ENCODE assay signal across 17 cellular contexts in genomic region chr3:169173636-169174035, GRCh38.
DNase-seq lines count a peak whose midpoint lies in the region; TF ChIP-seq lines count a peak whose summit lies in the region.
"Had no signal": no experiment of that assay in that cellular context is flagged by ENCODE, and none has a peak within 500 bp of the region (broad histone marks: within the 10 kb centered on the region; RNA-seq: fewer than 3 reads in every experiment).

No MANE protein-coding gene starts in this region.

- H4K12ac ChIP-seq in trophoblast cell (ENCODE audit: low read depth, low read length): no peak overlapping the region

- no peak overlapping the region for H2AFZ ChIP-seq in trophoblast cell (ENCODE audit: insufficient read depth, low read length, poor library complexity)
- no peak overlapping the region for H2AFZ ChIP-seq in MM.1S (ENCODE audit: low read length)

- H3K9ac ChIP-seq in trophoblast cell (ENCODE audit: low read length): no peak overlapping the region
- H3K9ac ChIP-seq in MM.1S (ENCODE audit: low read length): no peak overlapping the region
- H3K9ac ChIP-seq: BLaER1 treated with 17β-estradiol and CSF1 and Interleukin-3, amounts not matched to agents 10 nM and 100 nM had no signal

- peak; percentile 21 for DNase-seq in DMS79 treated with DMSO at 0.1 percent for 48 hours (lab: John Stamatoyannopoulos, UW)
- no peak for DNase-seq in esophagus squamous epithelium (lab: John Stamatoyannopoulos, UW)
- DNase-seq in trophoblast cell: no peak
- no peak for DNase-seq in NOMO-1 (lab: John Stamatoyannopoulos, UW; ENCODE audit: unreplicated experiment in 2 of 2)
- no peak for DNase-seq in activated T-cell treated with anti-CD3 and anti-CD28 coated beads, Interleukin-2, amount 50 U/mL, for 1 hour
- DNase-seq in NCI-H774 (lab: John Stamatoyannopoulos, UW): no peak
- DNase-seq in MM.1S: no peak
- DNase-seq: Karpas-422, NCI-H1105, NCI-H2081 treated with DMSO at 0.1 percent for 48 hours, NCI-H446 treated with DMSO at 0.1 percent for 48 hours, NCI-H748 treated with DMSO at 0.1 percent for 48 hours, OCI-M1 had no signal

- H3K27ac ChIP-seq in VCaP (peak overlapping the region; percentile 73), esophagus squamous epithelium (peak overlapping the region; percentile 58 to 74 (median 70)), trophoblast cell (ENCODE audit: low read depth, low read length) (peak overlapping the region; percentile 67), MM.1S (ENCODE audit: low read length) (no peak overlapping the region)
- H3K27ac ChIP-seq: BLaER1 treated with 17β-estradiol and CSF1 and Interleukin-3, amounts not matched to agents 10 nM and 100 nM; RWPE1 had no signal

- no peak overlapping the region for H3K23ac ChIP-seq in trophoblast cell (ENCODE audit: low read length)

- H2BK120ac ChIP-seq in trophoblast cell (ENCODE audit: insufficient read depth, low read length, poor library complexity): no peak overlapping the region

- no peaks in the 10 kb centered on the region for H3K27me3 ChIP-seq in esophagus squamous epithelium
- no peaks in the 10 kb centered on the region for H3K27me3 ChIP-seq in trophoblast cell (ENCODE audit: insufficient read depth, low read length)
- no peaks in the 10 kb centered on the region for H3K27me3 ChIP-seq in MM.1S (replicated peaks; ENCODE audit: insufficient read depth, low read length)
- H3K27me3 ChIP-seq: BLaER1 treated with 17β-estradiol and CSF1 and Interleukin-3, amounts not matched to agents 10 nM and 100 nM had no signal

- WGBS in esophagus squamous epithelium, 2 donors: 44 to 48% methylated on average over 3 of the region's 3 CpGs
- no CpG with 5 or more reads among the region's 3 CpGs for WGBS in trophoblast cell (ENCODE audit: extremely low coverage, insufficient coverage, insufficient read length)

- H3K4me2 ChIP-seq in trophoblast cell (ENCODE audit: low read length) (peak overlapping the region; percentile 54), MM.1S (ENCODE audit: low read depth, low read length) (no peak overlapping the region)
- H3K4me2 ChIP-seq: BLaER1 treated with 17β-estradiol and CSF1 and Interleukin-3, amounts not matched to agents 10 nM and 100 nM had no signal

- TF ChIP-seq POLR2A in esophagus squamous epithelium (IDR thresholded peaks at IDR 0.05): no peak

- peaks cover 2% of the 10 kb centered on the region for H3K79me1 ChIP-seq in trophoblast cell (ENCODE audit: low read length)

- H3K18ac ChIP-seq in trophoblast cell (ENCODE audit: low read length): no peak overlapping the region

- H2AK5ac ChIP-seq in trophoblast cell (ENCODE audit: low read length): no peak overlapping the region

- H4K8ac ChIP-seq in trophoblast cell (ENCODE audit: low read depth, low read length): no peak overlapping the region

- H3K14ac ChIP-seq in trophoblast cell (ENCODE audit: low read length): no peak overlapping the region

- H3K4me3 ChIP-seq in esophagus squamous epithelium (peak overlapping the region in 2 of 4 donors; percentile 6 to 31), trophoblast cell (ENCODE audit: low read depth, low read length) (no peak overlapping the region), MM.1S (ENCODE audit: low read length) (no peak overlapping the region)
- H3K4me3 ChIP-seq: BLaER1 treated with 17β-estradiol and CSF1 and Interleukin-3, amounts not matched to agents 10 nM and 100 nM; HAP-1 had no signal

- H3K79me2 ChIP-seq in trophoblast cell (ENCODE audit: control insufficient read depth, insufficient read depth, low read length, poor library complexity) (no peaks in the 10 kb centered on the region), MM.1S (ENCODE audit: low read length) (no peaks in the 10 kb centered on the region)

- H3F3A ChIP-seq in MM.1S (ENCODE audit: insufficient read depth, low read length): no peaks in the 10 kb centered on the region

- H3K9me2 ChIP-seq in MM.1S (replicated peaks; ENCODE audit: insufficient read depth, low read length): no peaks in the 10 kb centered on the region

- TF ChIP-seq CTCF in VCaP (conservative IDR thresholded peaks at IDR 0.05) (no peak), esophagus squamous epithelium (IDR thresholded peaks at IDR 0.05) (no peak), MM.1S (IDR thresholded peaks at IDR 0.05; ENCODE audit: low read length) (no peak)

- H3K9me3 ChIP-seq in esophagus squamous epithelium (no peaks in the 10 kb centered on the region), trophoblast cell (ENCODE audit: insufficient read depth, low read depth, low read length) (no peaks in the 10 kb centered on the region), MM.1S (replicated peaks; ENCODE audit: insufficient read depth, low read length) (no peaks in the 10 kb centered on the region)
- H3K9me3 ChIP-seq: BLaER1 treated with 17β-estradiol and CSF1 and Interleukin-3, amounts not matched to agents 10 nM and 100 nM; HAP-1 had no signal

- no peaks in the 10 kb centered on the region for H4K20me1 ChIP-seq in MM.1S (ENCODE audit: insufficient read depth, low read length)
- H4K20me1 ChIP-seq: BLaER1 treated with 17β-estradiol and CSF1 and Interleukin-3, amounts not matched to agents 10 nM and 100 nM had no signal

- no peak overlapping the region for H3K4ac ChIP-seq in trophoblast cell (ENCODE audit: low read depth, low read length)

- no peak overlapping the region for H2BK12ac ChIP-seq in trophoblast cell (ENCODE audit: low read length)

- H3K4me1 ChIP-seq in esophagus squamous epithelium: peaks cover 6 to 41% (median 10%) of the 10 kb centered on the region in 3 donors
- peaks cover 0 to 7% of the 10 kb centered on the region in 2 experiments for H3K4me1 ChIP-seq in trophoblast cell (ENCODE audit: control insufficient read depth in 1 of 2, insufficient read depth in 2 of 2, low read length in 2 of 2)
- H3K4me1 ChIP-seq in MM.1S (ENCODE audit: low read length): no peaks in the 10 kb centered on the region
- H3K4me1 ChIP-seq: BLaER1 treated with 17β-estradiol and CSF1 and Interleukin-3, amounts not matched to agents 10 nM and 100 nM had no signal

- H3K36me3 ChIP-seq in esophagus squamous epithelium: no peaks in the 10 kb centered on the region
- no peaks in the 10 kb centered on the region for H3K36me3 ChIP-seq in trophoblast cell (ENCODE audit: control insufficient read depth in 1 of 2, insufficient read depth in 2 of 2, low read length in 2 of 2)
- no peaks in the 10 kb centered on the region for H3K36me3 ChIP-seq in MM.1S (replicated peaks; ENCODE audit: insufficient read depth, low read length)
- H3K36me3 ChIP-seq: BLaER1 treated with 17β-estradiol and CSF1 and Interleukin-3, amounts not matched to agents 10 nM and 100 nM; HAP-1 had no signal

- intact Hi-C loops in esophagus squamous epithelium (cut with DNase I): no loop called here

- H2BK5ac ChIP-seq in trophoblast cell (ENCODE audit: low read depth, low read length, poor library complexity): no peak overlapping the region

- no peak overlapping the region for H4K91ac ChIP-seq in trophoblast cell (ENCODE audit: low read depth, low read length)
